8 cellular contexts compared by ENCODE assay signal in genomic region chr1:43980255-43981134, GRCh38. TPM values are rescaled to one million over a fixed set of nuclear protein-coding genes. Genes with fewer than 3 reads are reported as not detected.
A peak's percentile ranks its signal among the peaks of the same experiment; 100 is the strongest.
DNase-seq lines count a peak whose midpoint lies in the region; ATAC-seq, FAIRE-seq and TF ChIP-seq lines count a peak whose summit lies in the region.

No MANE protein-coding gene starts in this region.

- no peaks in the 10 kb centered on the region for H3K27me3 Mint-ChIP-seq in activated T-cell treated with anti-CD3 and anti-CD28 coated beads, Interleukin-2, amount 50 U/mL, for 24 hours
- no peaks in the 10 kb centered on the region for H3K27me3 Mint-ChIP-seq in activated T-helper 2 cell treated with anti-CD3 and anti-CD28 coated beads, Interferon-gamma antibody, Interleukin-2, Interleukin-4, amounts not matched to agents 10 μg/mL and 5 μg/mL and 100 μg/mL, durations not matched to agents 14 hours and 24 hours and 36 hours (ENCODE audit: low read depth)

- H3K9ac ChIP-seq in keratinocyte (ENCODE audit: control insufficient read depth, extremely low read depth, insufficient read depth, low read length), result peak overlapping the region; percentile 94

- peaks cover 46% of the 10 kb centered on the region for H3K4me1 Mint-ChIP-seq in activated T-cell treated with anti-CD3 and anti-CD28 coated beads, Interleukin-2, amount 50 U/mL, for 24 hours (ENCODE audit: low read depth)
- peaks cover 35% of the 10 kb centered on the region for H3K4me1 Mint-ChIP-seq in activated T-helper 2 cell treated with anti-CD3 and anti-CD28 coated beads, Interferon-gamma antibody, Interleukin-2, Interleukin-4, amounts not matched to agents 10 μg/mL and 5 μg/mL and 100 μg/mL, durations not matched to agents 14 hours and 24 hours and 36 hours (ENCODE audit: low read depth)

- no peaks in the 10 kb centered on the region for H3K9me1 ChIP-seq in keratinocyte (ENCODE audit: control insufficient read depth, extremely low read depth, insufficient read depth, low read length)

- TF ChIP-seq POLR2A in tibial nerve (IDR thresholded peaks at IDR 0.05), result no peak

- H3K4me1 ChIP-seq in keratinocyte (ENCODE audit: control insufficient read depth, extremely low read depth, insufficient read depth, low read length) (peaks cover 40% of the 10 kb centered on the region), tibial nerve (peaks cover 0 to 69% (median 25%) of the 10 kb centered on the region in 4 donors)

- TF ChIP-seq EP300 in tibial nerve (IDR thresholded peaks at IDR 0.05), result no peak

- 53 to 64% methylated on average over 13 of the region's 13 CpGs for WGBS in tibial nerve, 2 donors

- no peaks in the 10 kb centered on the region for H3K9me3 Mint-ChIP-seq in activated T-cell treated with anti-CD3 and anti-CD28 coated beads, Interleukin-2, amount 50 U/mL, for 24 hours
- H3K9me3 Mint-ChIP-seq in activated T-helper 2 cell treated with anti-CD3 and anti-CD28 coated beads, Interferon-gamma antibody, Interleukin-2, Interleukin-4, amounts not matched to agents 10 μg/mL and 5 μg/mL and 100 μg/mL, durations not matched to agents 14 hours and 24 hours and 36 hours, result no peaks in the 10 kb centered on the region

- TF ChIP-seq CTCF in keratinocyte (optimal IDR thresholded peaks at IDR 0.05 in 1 of 3, IDR thresholded peaks at IDR 0.05 in 1 of 3, conservative IDR thresholded peaks at IDR 0.05 in 1 of 3; ENCODE audit: extremely low read depth in 1 of 3, insufficient read depth in 2 of 3, low read length in 3 of 3), result no peak
- no peak for TF ChIP-seq CTCF in tibial nerve (IDR thresholded peaks at IDR 0.05)

- H3K27ac ChIP-seq in keratinocyte (ENCODE audit: control insufficient read depth, insufficient read depth, low read length), result peak overlapping the region; percentile 92
- H3K27ac ChIP-seq in tibial nerve, result peak overlapping the region in 2 of 4 donors; percentile 80 to 81

- H3K4me3 ChIP-seq in keratinocyte (ENCODE audit: control insufficient read depth in 2 of 3, extremely low read depth in 1 of 3, insufficient read depth in 2 of 3, low read depth in 1 of 3, low read length in 3 of 3) (peak overlapping the region; percentile 51 to 74 (median 73)), tibial nerve (peak overlapping the region in 3 of 4 donors; percentile 59 to 72 (median 65))

- peak overlapping the region; percentile 89 for H3K27ac Mint-ChIP-seq in activated T-cell treated with anti-CD3 and anti-CD28 coated beads, Interleukin-2, amount 50 U/mL, for 24 hours
- peak overlapping the region; percentile 85 for H3K27ac Mint-ChIP-seq in activated T-helper 2 cell treated with anti-CD3 and anti-CD28 coated beads, Interferon-gamma antibody, Interleukin-2, Interleukin-4, amounts not matched to agents 10 μg/mL and 5 μg/mL and 100 μg/mL, durations not matched to agents 14 hours and 24 hours and 36 hours

- peaks cover 85% of the 10 kb centered on the region for H3K36me3 Mint-ChIP-seq in activated T-cell treated with anti-CD3 and anti-CD28 coated beads, Interleukin-2, amount 50 U/mL, for 24 hours (ENCODE audit: low read depth)
- H3K36me3 Mint-ChIP-seq in activated T-helper 2 cell treated with anti-CD3 and anti-CD28 coated beads, Interferon-gamma antibody, Interleukin-2, Interleukin-4, amounts not matched to agents 10 μg/mL and 5 μg/mL and 100 μg/mL, durations not matched to agents 14 hours and 24 hours and 36 hours (ENCODE audit: low read depth), result peaks cover 50% of the 10 kb centered on the region

- peak overlapping the region; percentile 83 for H3K4me2 ChIP-seq in keratinocyte (ENCODE audit: control insufficient read depth, extremely low read depth, insufficient read depth, low read depth, low read length)

- no peaks in the 10 kb centered on the region for H3K27me3 ChIP-seq in keratinocyte (ENCODE audit: control insufficient read depth, extremely low read depth, insufficient read depth, low read length)
- no peaks in the 10 kb centered on the region for H3K27me3 ChIP-seq in tibial nerve

- peaks cover 65% of the 10 kb centered on the region for H3K79me2 ChIP-seq in keratinocyte (ENCODE audit: control insufficient read depth, insufficient read depth, low read length)

- H3K9me3 ChIP-seq in keratinocyte (ENCODE audit: control insufficient read depth, low read depth, low read length) (no peaks in the 10 kb centered on the region), tibial nerve (no peaks in the 10 kb centered on the region)

- intact Hi-C loops in activated T-helper 2 cell treated with anti-CD3 and anti-CD28 coated beads, Interferon-gamma antibody, Interleukin-2, Interleukin-4, amounts not matched to agents 10 μg/mL and 5 μg/mL and 100 μg/mL, durations not matched to agents 14 hours and 24 hours and 36 hours (cut with micrococcal nuclease), result no loop called here

- no peak overlapping the region for H2AFZ ChIP-seq in keratinocyte (ENCODE audit: control insufficient read depth, low read length)

- H3K4me3 Mint-ChIP-seq in activated T-cell treated with anti-CD3 and anti-CD28 coated beads, Interleukin-2, amount 50 U/mL, for 24 hours, result peak overlapping the region; percentile 91
- H3K4me3 Mint-ChIP-seq in activated T-helper 2 cell treated with anti-CD3 and anti-CD28 coated beads, Interferon-gamma antibody, Interleukin-2, Interleukin-4, amounts not matched to agents 10 μg/mL and 5 μg/mL and 100 μg/mL, durations not matched to agents 14 hours and 24 hours and 36 hours (ENCODE audit: low read depth), result peak overlapping the region; percentile 90

- H3K36me3 ChIP-seq in keratinocyte (ENCODE audit: control insufficient read depth in 2 of 2, extremely low read depth in 1 of 2, insufficient read depth in 2 of 2, low read length in 2 of 2) (peaks cover 32 to 41% of the 10 kb centered on the region in 2 experiments), tibial nerve (peaks cover 0 to 58% (median 0%) of the 10 kb centered on the region in 3 donors)

- peak; percentile 26 for DNase-seq in activated T-cell treated with anti-CD3 and anti-CD28 coated beads, Interleukin-2, amount 50 U/mL, for 24 hours
- no peak for DNase-seq in activated T-cell treated with anti-CD3 and anti-CD28 coated beads, Interleukin-2, amount 50 U/mL, for 1 hour
- no peak for DNase-seq in activated T-helper 2 cell treated with anti-CD3 and anti-CD28 coated beads, Interferon-gamma antibody, Interleukin-2, Interleukin-4, amounts not matched to agents 10 μg/mL and 5 μg/mL and 100 μg/mL, durations not matched to agents 14 hours and 24 hours and 36 hours (ENCODE audit: low spot score)
- DNase-seq in keratinocyte (ENCODE audit: low read depth, low spot score) (peak; percentile 92), tibial nerve (ENCODE audit: low spot score in 2 of 2) (no peak), cerebellar nuclear complex (lab: John Stamatoyannopoulos, UW) (no peak), NCI-H1694 (lab: John Stamatoyannopoulos, UW) (no peak)

- FAIRE-seq in keratinocyte (lab: Jason Lieb, UNC), result peak; percentile 94

- dilution Hi-C loops in keratinocyte (cut with MboI; ENCODE audit: extremely low pct_ligation_motif_present, low sequenced_read_pairs), result no loop called here

- no peak for ATAC-seq in GM18858 (IDR thresholded peaks at IDR 0.05; ENCODE audit: unreplicated experiment)

- no peaks in the 10 kb centered on the region for H4K20me1 ChIP-seq in keratinocyte (ENCODE audit: control insufficient read depth, extremely low read depth, insufficient read depth, low read length)

RNA-seq across cellular contexts. Expression of gene B4GALT2, which starts 1.5 kb away (rescaled TPM):
- total RNA-seq in activated T-helper 2 cell treated with anti-CD3 and anti-CD28 coated beads, Interferon-gamma antibody, Interleukin-2, Interleukin-4, amounts not matched to agents 10 μg/mL and 5 μg/mL and 100 μg/mL, durations not matched to agents 14 hours and 24 hours and 36 hours, result 53.9 and 57.7 TPM in 2 replicates
- polyA plus RNA-seq in keratinocyte, result 39.6 to 60.7 TPM (median 50.4 TPM) in 3 replicates
- 10.2 TPM for polyA plus RNA-seq in keratinocyte (2011; ENCODE audit: low read depth)
- polyA plus RNA-seq in keratinocyte (2011; cell fraction: cytosol; rRNA removed), result 28.8 and 65.0 TPM in 2 replicates
- 25.2 and 34.4 TPM in 2 replicates for polyA plus RNA-seq in keratinocyte (2011; cell fraction: nucleus; rRNA removed)
- polyA plus RNA-seq in keratinocyte (2012; ENCODE audit: low replicate concordance), result 39.3 and 79.8 TPM in 2 replicates
- polyA minus RNA-seq in keratinocyte, result 43.2 to 116 TPM (median 55.0 TPM) in 3 replicates
- polyA minus RNA-seq in keratinocyte (2011; cell fraction: cytosol; rRNA and poly(A)+ RNA removed), result 108 TPM
- polyA minus RNA-seq in keratinocyte (2011; cell fraction: nucleus; rRNA and poly(A)+ RNA removed), result 21.2 and 21.3 TPM in 2 replicates
- 10 to 100 TPM; 15.5 to 49.8 (median 21.1) TPM for total RNA-seq in tibial nerve

RNA-seq across cellular contexts. Expression of gene ATP6V0B, which starts 5.7 kb away (rescaled TPM):
- total RNA-seq in activated T-helper 2 cell treated with anti-CD3 and anti-CD28 coated beads, Interferon-gamma antibody, Interleukin-2, Interleukin-4, amounts not matched to agents 10 μg/mL and 5 μg/mL and 100 μg/mL, durations not matched to agents 14 hours and 24 hours and 36 hours, result 156 and 160 TPM in 2 replicates
- 195 to 325 TPM (median 233 TPM) in 3 replicates for polyA plus RNA-seq in keratinocyte
- polyA plus RNA-seq in keratinocyte (2011; ENCODE audit: low read depth), result 37.8 TPM
- polyA plus RNA-seq in keratinocyte (2011; cell fraction: cytosol; rRNA removed), result 213 and 278 TPM in 2 replicates
- 257 and 265 TPM in 2 replicates for polyA plus RNA-seq in keratinocyte (2011; cell fraction: nucleus; rRNA removed)
- 176 and 266 TPM in 2 replicates for polyA plus RNA-seq in keratinocyte (2012; ENCODE audit: low replicate concordance)
- polyA minus RNA-seq in keratinocyte, result 176 to 259 TPM (median 180 TPM) in 3 replicates
- polyA minus RNA-seq in keratinocyte (2011; cell fraction: cytosol; rRNA and poly(A)+ RNA removed), result 211 TPM
- 69.2 and 72.5 TPM in 2 replicates for polyA minus RNA-seq in keratinocyte (2011; cell fraction: nucleus; rRNA and poly(A)+ RNA removed)
- total RNA-seq in tibial nerve, result 100 to 1,000 TPM; 101 to 132 (median 113) TPM

RNA-seq across cellular contexts. Expression of gene DPH2, which starts 10.7 kb away (rescaled TPM):
- 48.2 and 49.5 TPM in 2 replicates for total RNA-seq in activated T-helper 2 cell treated with anti-CD3 and anti-CD28 coated beads, Interferon-gamma antibody, Interleukin-2, Interleukin-4, amounts not matched to agents 10 μg/mL and 5 μg/mL and 100 μg/mL, durations not matched to agents 14 hours and 24 hours and 36 hours
- 30.3 to 35.1 TPM (median 33.5 TPM) in 3 replicates for polyA plus RNA-seq in keratinocyte
- 20.3 TPM for polyA plus RNA-seq in keratinocyte (2011; ENCODE audit: low read depth)
- 20.0 and 29.5 TPM in 2 replicates for polyA plus RNA-seq in keratinocyte (2011; cell fraction: cytosol; rRNA removed)
- polyA plus RNA-seq in keratinocyte (2011; cell fraction: nucleus; rRNA removed), result 72.0 and 76.9 TPM in 2 replicates
- polyA plus RNA-seq in keratinocyte (2012; ENCODE audit: low replicate concordance), result 25.8 and 25.9 TPM in 2 replicates
- 29.9 to 66.6 TPM (median 33.9 TPM) in 3 replicates for polyA minus RNA-seq in keratinocyte
- 35.1 TPM for polyA minus RNA-seq in keratinocyte (2011; cell fraction: cytosol; rRNA and poly(A)+ RNA removed)
- polyA minus RNA-seq in keratinocyte (2011; cell fraction: nucleus; rRNA and poly(A)+ RNA removed), result 19.2 and 21.3 TPM in 2 replicates
- total RNA-seq in tibial nerve, result 10 to 100 TPM; 25.7 to 41.7 (median 31.9) TPM

RNA-seq across cellular contexts. Expression of gene CCDC24, which starts 10.9 kb away (rescaled TPM):
- 2.1 and 2.3 TPM in 2 replicates for total RNA-seq in activated T-helper 2 cell treated with anti-CD3 and anti-CD28 coated beads, Interferon-gamma antibody, Interleukin-2, Interleukin-4, amounts not matched to agents 10 μg/mL and 5 μg/mL and 100 μg/mL, durations not matched to agents 14 hours and 24 hours and 36 hours
- 5.2 to 6.2 TPM (median 5.2 TPM) in 3 replicates for polyA plus RNA-seq in keratinocyte
- 2.0 TPM for polyA plus RNA-seq in keratinocyte (2011; ENCODE audit: low read depth)
- polyA plus RNA-seq in keratinocyte (2011; cell fraction: cytosol; rRNA removed), result 3.0 and 7.9 TPM in 2 replicates
- 13.4 and 19.2 TPM in 2 replicates for polyA plus RNA-seq in keratinocyte (2011; cell fraction: nucleus; rRNA removed)
- 2.3 and 9.6 TPM in 2 replicates for polyA plus RNA-seq in keratinocyte (2012; ENCODE audit: low replicate concordance)
- 1.4 to 3.9 TPM (median 2.9 TPM) in 3 replicates for polyA minus RNA-seq in keratinocyte
- 7.5 TPM for polyA minus RNA-seq in keratinocyte (2011; cell fraction: cytosol; rRNA and poly(A)+ RNA removed)
- 4.0 and 4.2 TPM in 2 replicates for polyA minus RNA-seq in keratinocyte (2011; cell fraction: nucleus; rRNA and poly(A)+ RNA removed)
- total RNA-seq in tibial nerve, result 10 to 100 TPM in 1 of 4 donors, 1 to 10 TPM in 3; 5.4 to 18.8 (median 8.9) TPM

RNA-seq across cellular contexts. Expression of gene IPO13, which starts 33.7 kb away (rescaled TPM):
- total RNA-seq in activated T-helper 2 cell treated with anti-CD3 and anti-CD28 coated beads, Interferon-gamma antibody, Interleukin-2, Interleukin-4, amounts not matched to agents 10 μg/mL and 5 μg/mL and 100 μg/mL, durations not matched to agents 14 hours and 24 hours and 36 hours, result 26.4 and 26.8 TPM in 2 replicates
- 20.7 to 40.0 TPM (median 35.7 TPM) in 3 replicates for polyA plus RNA-seq in keratinocyte
- 29.5 TPM for polyA plus RNA-seq in keratinocyte (2011; ENCODE audit: low read depth)
- 23.3 and 31.4 TPM in 2 replicates for polyA plus RNA-seq in keratinocyte (2011; cell fraction: cytosol; rRNA removed)
- polyA plus RNA-seq in keratinocyte (2011; cell fraction: nucleus; rRNA removed), result 88.6 and 100 TPM in 2 replicates
- 28.3 and 31.7 TPM in 2 replicates for polyA plus RNA-seq in keratinocyte (2012; ENCODE audit: low replicate concordance)
- polyA minus RNA-seq in keratinocyte, result 68.1 to 123 TPM (median 111 TPM) in 3 replicates
- 58.1 TPM for polyA minus RNA-seq in keratinocyte (2011; cell fraction: cytosol; rRNA and poly(A)+ RNA removed)
- polyA minus RNA-seq in keratinocyte (2011; cell fraction: nucleus; rRNA and poly(A)+ RNA removed), result 46.1 and 57.6 TPM in 2 replicates
- 10 to 100 TPM; 27.8 to 41.1 (median 31.2) TPM for total RNA-seq in tibial nerve

Comparison
In these comparisons a context has a peak if more than half of its experiments do, and no peak if none do; other contexts are left out.
1. DNase-seq: peak in activated T-cell treated with anti-CD3 and anti-CD28 coated beads, Interleukin-2, amount 50 U/mL, for 24 hours (single experiment) and keratinocyte (single experiment); none in activated T-cell treated with anti-CD3 and anti-CD28 coated beads, Interleukin-2, amount 50 U/mL, for 1 hour (single experiment), activated T-helper 2 cell treated with anti-CD3 and anti-CD28 coated beads, Interferon-gamma antibody, Interleukin-2, Interleukin-4, amounts not matched to agents 10 μg/mL and 5 μg/mL and 100 μg/mL, durations not matched to agents 14 hours and 24 hours and 36 hours (single experiment), tibial nerve (0 of 2), cerebellar nuclear complex (0 of 2) and NCI-H1694 (single experiment).